In genomic region chr19:7069042-7069903, GRCh38 we compare ENCODE assay signal across 1 cellular context.
A peak's percentile ranks its signal among the peaks of the same experiment; 100 is the strongest.
TF ChIP-seq lines count a peak whose summit lies in the region.

Gene ZNF557, plus strand, starts transcription at chr19:7069703. Its CDS starts 5,372 bp downstream, at chr19:7075075.

TF ChIP-seq in HepG2, 621 proteins besides CTCF, POLR2A, EP300 and RAD21 (continued from another document and continues in another):
- TF ChIP-seq, protein P1, sequence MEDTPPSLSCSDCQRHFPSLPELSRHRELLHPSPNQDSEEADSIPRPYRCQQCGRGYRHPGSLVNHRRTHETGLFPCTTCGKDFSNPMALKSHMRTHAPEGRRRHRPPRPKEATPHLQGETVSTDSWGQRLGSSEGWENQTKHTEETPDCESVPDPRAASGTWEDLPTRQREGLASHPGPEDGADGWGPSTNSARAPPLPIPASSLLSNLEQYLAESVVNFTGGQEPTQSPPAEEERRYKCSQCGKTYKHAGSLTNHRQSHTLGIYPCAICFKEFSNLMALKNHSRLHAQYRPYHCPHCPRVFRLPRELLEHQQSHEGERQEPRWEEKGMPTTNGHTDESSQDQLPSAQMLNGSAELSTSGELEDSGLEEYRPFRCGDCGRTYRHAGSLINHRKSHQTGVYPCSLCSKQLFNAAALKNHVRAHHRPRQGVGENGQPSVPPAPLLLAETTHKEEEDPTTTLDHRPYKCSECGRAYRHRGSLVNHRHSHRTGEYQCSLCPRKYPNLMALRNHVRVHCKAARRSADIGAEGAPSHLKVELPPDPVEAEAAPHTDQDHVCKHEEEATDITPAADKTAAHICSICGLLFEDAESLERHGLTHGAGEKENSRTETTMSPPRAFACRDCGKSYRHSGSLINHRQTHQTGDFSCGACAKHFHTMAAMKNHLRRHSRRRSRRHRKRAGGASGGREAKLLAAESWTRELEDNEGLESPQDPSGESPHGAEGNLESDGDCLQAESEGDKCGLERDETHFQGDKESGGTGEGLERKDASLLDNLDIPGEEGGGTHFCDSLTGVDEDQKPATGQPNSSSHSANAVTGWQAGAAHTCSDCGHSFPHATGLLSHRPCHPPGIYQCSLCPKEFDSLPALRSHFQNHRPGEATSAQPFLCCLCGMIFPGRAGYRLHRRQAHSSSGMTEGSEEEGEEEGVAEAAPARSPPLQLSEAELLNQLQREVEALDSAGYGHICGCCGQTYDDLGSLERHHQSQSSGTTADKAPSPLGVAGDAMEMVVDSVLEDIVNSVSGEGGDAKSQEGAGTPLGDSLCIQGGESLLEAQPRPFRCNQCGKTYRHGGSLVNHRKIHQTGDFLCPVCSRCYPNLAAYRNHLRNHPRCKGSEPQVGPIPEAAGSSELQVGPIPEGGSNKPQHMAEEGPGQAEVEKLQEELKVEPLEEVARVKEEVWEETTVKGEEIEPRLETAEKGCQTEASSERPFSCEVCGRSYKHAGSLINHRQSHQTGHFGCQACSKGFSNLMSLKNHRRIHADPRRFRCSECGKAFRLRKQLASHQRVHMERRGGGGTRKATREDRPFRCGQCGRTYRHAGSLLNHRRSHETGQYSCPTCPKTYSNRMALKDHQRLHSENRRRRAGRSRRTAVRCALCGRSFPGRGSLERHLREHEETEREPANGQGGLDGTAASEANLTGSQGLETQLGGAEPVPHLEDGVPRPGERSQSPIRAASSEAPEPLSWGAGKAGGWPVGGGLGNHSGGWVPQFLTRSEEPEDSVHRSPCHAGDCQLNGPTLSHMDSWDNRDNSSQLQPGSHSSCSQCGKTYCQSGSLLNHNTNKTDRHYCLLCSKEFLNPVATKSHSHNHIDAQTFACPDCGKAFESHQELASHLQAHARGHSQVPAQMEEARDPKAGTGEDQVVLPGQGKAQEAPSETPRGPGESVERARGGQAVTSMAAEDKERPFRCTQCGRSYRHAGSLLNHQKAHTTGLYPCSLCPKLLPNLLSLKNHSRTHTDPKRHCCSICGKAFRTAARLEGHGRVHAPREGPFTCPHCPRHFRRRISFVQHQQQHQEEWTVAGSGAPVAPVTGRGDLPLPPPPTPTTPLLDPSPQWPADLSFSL (CRISPR knock-in tag; IDR thresholded peaks at IDR 0.05) = no peak
- TF ChIP-seq HOXA3 (CRISPR knock-in tag; IDR thresholded peaks at IDR 0.05) (0 out of 2 replicates have a peak, but pooled peaks have one; percentile 46), ZNF556 (CRISPR knock-in tag; IDR thresholded peaks at IDR 0.05; ENCODE audit: borderline replicate concordance) (no peak; the same call in 1 of the 2 replicates), SRY (CRISPR knock-in tag; IDR thresholded peaks at IDR 0.05) (peak; percentile 72; the same call in 1 of the 2 replicates), FUBP1 (CRISPR knock-in tag; IDR thresholded peaks at IDR 0.05; ENCODE audit: borderline replicate concordance) (no peak), HDAC1 (CRISPR knock-in tag; IDR thresholded peaks at IDR 0.05) (peak; percentile 89), ARID2 (CRISPR knock-in tag; IDR thresholded peaks at IDR 0.05; ENCODE audit: borderline replicate concordance) (0 out of 2 replicates have a peak, but pooled peaks have one; percentile 32), ZNF350 (CRISPR knock-in tag; IDR thresholded peaks at IDR 0.05; ENCODE audit: borderline replicate concordance, low read depth) (peak; percentile 87), SMARCC2 (IDR thresholded peaks at IDR 0.05) (no peak), POLR2AphosphoS5 (IDR thresholded peaks at IDR 0.05; ENCODE audit: low read depth, low read length) (peak; percentile 80), ZNF280B (CRISPR knock-in tag; IDR thresholded peaks at IDR 0.05; ENCODE audit: borderline replicate concordance) (peak; percentile 16; the same call in 1 of the 2 replicates), MAFF (IDR thresholded peaks at IDR 0.05; ENCODE audit: low read depth, low read length) (no peak), BHLHE40 (IDR thresholded peaks at IDR 0.05; ENCODE audit: low read length) (no peak), EHMT2 (IDR thresholded peaks at IDR 0.05; ENCODE audit: borderline replicate concordance, low read depth, low read length) (no peak), TP53 (CRISPR knock-in tag; conservative IDR thresholded peaks at IDR 0.05) (no peak), ZIK1 (CRISPR knock-in tag; IDR thresholded peaks at IDR 0.05; ENCODE audit: borderline replicate concordance, low read depth) (no peak), MTA1 (CRISPR knock-in tag; IDR thresholded peaks at IDR 0.05; ENCODE audit: borderline replicate concordance) (no peak), ZNF747 (CRISPR knock-in tag; IDR thresholded peaks at IDR 0.05; ENCODE audit: borderline replicate concordance) (peak; percentile 50; the same call in 1 of the 2 replicates), DR1 (CRISPR knock-in tag; IDR thresholded peaks at IDR 0.05) (0 out of 2 replicates have a peak, but pooled peaks have one; percentile 52), ZKSCAN8 (CRISPR knock-in tag; IDR thresholded peaks at IDR 0.05; ENCODE audit: borderline replicate concordance) (no peak), SKI (IDR thresholded peaks at IDR 0.05; ENCODE audit: partially characterized antibody) (no peak), ZNF550 (CRISPR knock-in tag; IDR thresholded peaks at IDR 0.05; ENCODE audit: borderline replicate concordance) (no peak), ZBTB34 (CRISPR knock-in tag; IDR thresholded peaks at IDR 0.05) (no peak), ZNF709 (CRISPR knock-in tag; IDR thresholded peaks at IDR 0.05) (peak; percentile 65; the same call in 1 of the 2 replicates), ZBTB21 (CRISPR knock-in tag; IDR thresholded peaks at IDR 0.05) (peak; percentile 27; the same call in 1 of the 2 replicates), IRF2 (CRISPR knock-in tag; IDR thresholded peaks at IDR 0.05) (peak; percentile 71), ZNF547 (CRISPR knock-in tag; IDR thresholded peaks at IDR 0.05) (0 out of 2 replicates have a peak, but pooled peaks have one; percentile 57), RBFOX2 (IDR thresholded peaks at IDR 0.05; ENCODE audit: low read depth, low read length) (peak; percentile 94), ZNF333 (CRISPR knock-in tag; IDR thresholded peaks at IDR 0.05; ENCODE audit: borderline replicate concordance) (no peak), EZH2 (conservative IDR thresholded peaks at IDR 0.05; ENCODE audit: low read depth, low read length) (no peak), TEAD2 (CRISPR knock-in tag; IDR thresholded peaks at IDR 0.05) (no peak), ZNF484 (CRISPR knock-in tag; IDR thresholded peaks at IDR 0.05; ENCODE audit: borderline replicate concordance, low read depth) (no peak), RFX5 (IDR thresholded peaks at IDR 0.05; ENCODE audit: low read depth, low read length) (no peak; the same call in 1 of the 2 replicates), ZNF432 (CRISPR knock-in tag; IDR thresholded peaks at IDR 0.05; ENCODE audit: borderline replicate concordance) (no peak), ZNF576 (CRISPR knock-in tag; IDR thresholded peaks at IDR 0.05) (0 out of 2 replicates have a peak, but pooled peaks have one; percentile 56), ZNF501 (CRISPR knock-in tag; IDR thresholded peaks at IDR 0.05) (peak; percentile 84; the same call in 1 of the 2 replicates), CENPT (CRISPR knock-in tag; IDR thresholded peaks at IDR 0.05; ENCODE audit: low read depth) (no peak), EEA1 (CRISPR knock-in tag; IDR thresholded peaks at IDR 0.05; ENCODE audit: borderline replicate concordance) (0 out of 2 replicates have a peak, but pooled peaks have one; percentile 44), ZBTB7B (CRISPR knock-in tag; IDR thresholded peaks at IDR 0.05) (no peak; the same call in 1 of the 2 replicates), ELF1 (CRISPR knock-in tag; IDR thresholded peaks at IDR 0.05) (peak; percentile 96), KDM5A (IDR thresholded peaks at IDR 0.05; ENCODE audit: borderline replicate concordance, low read length) (peak; percentile 86), PHB2 (IDR thresholded peaks at IDR 0.05; ENCODE audit: partially characterized antibody) (no peak), SSRP1 (CRISPR knock-in tag; IDR thresholded peaks at IDR 0.05) (0 out of 2 replicates have a peak, but pooled peaks have one; percentile 48), SOX6 (IDR thresholded peaks at IDR 0.05) (no peak), SOX6 (CRISPR knock-in tag; IDR thresholded peaks at IDR 0.05) (no peak), BRD4 (CRISPR knock-in tag; IDR thresholded peaks at IDR 0.05) (0 out of 2 replicates have a peak, but pooled peaks have one; percentile 41)
- TF ChIP-seq, protein P2, sequence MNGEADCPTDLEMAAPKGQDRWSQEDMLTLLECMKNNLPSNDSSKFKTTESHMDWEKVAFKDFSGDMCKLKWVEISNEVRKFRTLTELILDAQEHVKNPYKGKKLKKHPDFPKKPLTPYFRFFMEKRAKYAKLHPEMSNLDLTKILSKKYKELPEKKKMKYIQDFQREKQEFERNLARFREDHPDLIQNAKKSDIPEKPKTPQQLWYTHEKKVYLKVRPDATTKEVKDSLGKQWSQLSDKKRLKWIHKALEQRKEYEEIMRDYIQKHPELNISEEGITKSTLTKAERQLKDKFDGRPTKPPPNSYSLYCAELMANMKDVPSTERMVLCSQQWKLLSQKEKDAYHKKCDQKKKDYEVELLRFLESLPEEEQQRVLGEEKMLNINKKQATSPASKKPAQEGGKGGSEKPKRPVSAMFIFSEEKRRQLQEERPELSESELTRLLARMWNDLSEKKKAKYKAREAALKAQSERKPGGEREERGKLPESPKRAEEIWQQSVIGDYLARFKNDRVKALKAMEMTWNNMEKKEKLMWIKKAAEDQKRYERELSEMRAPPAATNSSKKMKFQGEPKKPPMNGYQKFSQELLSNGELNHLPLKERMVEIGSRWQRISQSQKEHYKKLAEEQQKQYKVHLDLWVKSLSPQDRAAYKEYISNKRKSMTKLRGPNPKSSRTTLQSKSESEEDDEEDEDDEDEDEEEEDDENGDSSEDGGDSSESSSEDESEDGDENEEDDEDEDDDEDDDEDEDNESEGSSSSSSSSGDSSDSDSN (CRISPR knock-in tag; IDR thresholded peaks at IDR 0.05) = peak; percentile 45
- TF ChIP-seq, protein P3, sequence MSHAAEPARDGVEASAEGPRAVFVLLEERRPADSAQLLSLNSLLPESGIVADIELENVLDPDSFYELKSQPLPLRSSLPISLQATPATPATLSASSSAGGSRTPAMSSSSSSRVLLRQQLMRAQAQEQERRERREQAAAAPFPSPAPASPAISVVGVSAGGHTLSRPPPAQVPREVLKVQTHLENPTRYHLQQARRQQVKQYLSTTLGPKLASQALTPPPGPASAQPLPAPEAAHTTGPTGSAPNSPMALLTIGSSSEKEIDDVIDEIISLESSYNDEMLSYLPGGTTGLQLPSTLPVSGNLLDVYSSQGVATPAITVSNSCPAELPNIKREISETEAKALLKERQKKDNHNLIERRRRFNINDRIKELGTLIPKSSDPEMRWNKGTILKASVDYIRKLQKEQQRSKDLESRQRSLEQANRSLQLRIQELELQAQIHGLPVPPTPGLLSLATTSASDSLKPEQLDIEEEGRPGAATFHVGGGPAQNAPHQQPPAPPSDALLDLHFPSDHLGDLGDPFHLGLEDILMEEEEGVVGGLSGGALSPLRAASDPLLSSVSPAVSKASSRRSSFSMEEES (CRISPR knock-in tag; IDR thresholded peaks at IDR 0.05) = no peak
- TF ChIP-seq, protein P4, sequence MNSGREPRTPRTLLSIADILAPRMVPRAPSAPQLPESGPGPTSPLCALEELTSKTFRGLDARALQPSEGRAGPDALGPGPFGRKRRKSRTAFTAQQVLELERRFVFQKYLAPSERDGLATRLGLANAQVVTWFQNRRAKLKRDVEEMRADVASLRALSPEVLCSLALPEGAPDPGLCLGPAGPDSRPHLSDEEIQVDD (CRISPR knock-in tag; IDR thresholded peaks at IDR 0.05; ENCODE audit: borderline replicate concordance) = no peak
- TF ChIP-seq, protein P5, sequence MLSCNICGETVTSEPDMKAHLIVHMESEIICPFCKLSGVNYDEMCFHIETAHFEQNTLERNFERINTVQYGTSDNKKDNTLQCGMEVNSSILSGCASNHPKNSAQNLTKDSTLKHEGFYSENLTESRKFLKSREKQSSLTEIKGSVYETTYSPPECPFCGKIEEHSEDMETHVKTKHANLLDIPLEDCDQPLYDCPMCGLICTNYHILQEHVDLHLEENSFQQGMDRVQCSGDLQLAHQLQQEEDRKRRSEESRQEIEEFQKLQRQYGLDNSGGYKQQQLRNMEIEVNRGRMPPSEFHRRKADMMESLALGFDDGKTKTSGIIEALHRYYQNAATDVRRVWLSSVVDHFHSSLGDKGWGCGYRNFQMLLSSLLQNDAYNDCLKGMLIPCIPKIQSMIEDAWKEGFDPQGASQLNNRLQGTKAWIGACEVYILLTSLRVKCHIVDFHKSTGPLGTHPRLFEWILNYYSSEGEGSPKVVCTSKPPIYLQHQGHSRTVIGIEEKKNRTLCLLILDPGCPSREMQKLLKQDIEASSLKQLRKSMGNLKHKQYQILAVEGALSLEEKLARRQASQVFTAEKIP (CRISPR knock-in tag; IDR thresholded peaks at IDR 0.05; ENCODE audit: borderline replicate concordance) = no peak
